ENCODE assay signal across 20 cellular contexts in genomic region chr9:127136880-127137639, GRCh38. TPM values are rescaled to one million over a fixed set of nuclear protein-coding genes. Genes with fewer than 3 reads are reported as not detected.
A peak's percentile ranks its signal among the peaks of the same experiment; 100 is the strongest.
DNase-seq lines count a peak whose midpoint lies in the region; ATAC-seq and TF ChIP-seq lines count a peak whose summit lies in the region.
"Had no signal": no experiment of that assay in that cellular context is flagged by ENCODE, and none has a peak within 500 bp of the region (broad histone marks: within the 10 kb centered on the region; RNA-seq: fewer than 3 reads in every experiment).

No MANE protein-coding gene starts in this region.

- H3K4me1 Mint-ChIP-seq in activated naive CD8-positive, alpha-beta T cell treated with anti-CD3 and anti-CD28 coated beads, Interleukin-2, amount 10 ng/mL, durations not matched to agents 7 days and 5 days, result no peaks in the 10 kb centered on the region
- no peaks in the 10 kb centered on the region for H3K4me1 Mint-ChIP-seq in activated naive CD8-positive, alpha-beta T cell treated with anti-CD3 and anti-CD28 coated beads for 36 hours
- H3K4me1 Mint-ChIP-seq in chondrocyte (ENCODE audit: low read depth), result peaks cover 50% of the 10 kb centered on the region
- H3K4me1 Mint-ChIP-seq in osteocyte (ENCODE audit: unreplicated experiment), result peaks cover 48% of the 10 kb centered on the region
- H3K4me1 Mint-ChIP-seq in type B pancreatic cell (ENCODE audit: unreplicated experiment), result peaks cover 27% of the 10 kb centered on the region
- no peaks in the 10 kb centered on the region for H3K4me1 Mint-ChIP-seq in stimulated activated memory B cell treated with anti-CD40 and anti-IgM and Interleukin-4, amounts not matched to agents 10 μg/mL and 1 μg/mL and 100 μg/mL, for 72 hours

- TF ChIP-seq CTCF in chondrocyte (IDR thresholded peaks at IDR 0.05) (no peak), osteocyte (IDR thresholded peaks at IDR 0.05) (no peak), type B pancreatic cell (conservative IDR thresholded peaks at IDR 0.05) (no peak)

- no peaks in the 10 kb centered on the region for H3K9me3 Mint-ChIP-seq in activated naive CD8-positive, alpha-beta T cell treated with anti-CD3 and anti-CD28 coated beads, Interleukin-2, amount 10 ng/mL, durations not matched to agents 7 days and 5 days
- H3K9me3 Mint-ChIP-seq in activated naive CD8-positive, alpha-beta T cell treated with anti-CD3 and anti-CD28 coated beads for 36 hours, result no peaks in the 10 kb centered on the region
- H3K9me3 Mint-ChIP-seq in chondrocyte (ENCODE audit: low read depth), result no peaks in the 10 kb centered on the region
- H3K9me3 Mint-ChIP-seq in osteocyte (ENCODE audit: unreplicated experiment), result no peaks in the 10 kb centered on the region
- no peaks in the 10 kb centered on the region for H3K9me3 Mint-ChIP-seq in type B pancreatic cell
- H3K9me3 Mint-ChIP-seq in stimulated activated memory B cell treated with anti-CD40 and anti-IgM and Interleukin-4, amounts not matched to agents 10 μg/mL and 1 μg/mL and 100 μg/mL, for 72 hours, result no peaks in the 10 kb centered on the region

- H3K4me3 Mint-ChIP-seq in activated naive CD8-positive, alpha-beta T cell treated with anti-CD3 and anti-CD28 coated beads, Interleukin-2, amount 10 ng/mL, durations not matched to agents 7 days and 5 days, result no peak overlapping the region
- H3K4me3 Mint-ChIP-seq in activated naive CD8-positive, alpha-beta T cell treated with anti-CD3 and anti-CD28 coated beads for 36 hours, result no peak overlapping the region
- H3K4me3 Mint-ChIP-seq in chondrocyte (ENCODE audit: unreplicated experiment), result no peak overlapping the region
- no peak overlapping the region for H3K4me3 Mint-ChIP-seq in osteocyte (ENCODE audit: unreplicated experiment)
- H3K4me3 Mint-ChIP-seq in type B pancreatic cell, result no peak overlapping the region
- H3K4me3 Mint-ChIP-seq in stimulated activated memory B cell treated with anti-CD40 and anti-IgM and Interleukin-4, amounts not matched to agents 10 μg/mL and 1 μg/mL and 100 μg/mL, for 72 hours, result no peak overlapping the region

- POLR2A ChIA-PET in activated naive CD8-positive, alpha-beta T cell treated with anti-CD3 and anti-CD28 coated beads, Interleukin-2, amount 10 ng/mL, durations not matched to agents 7 days and 5 days (lab: Charles Lee), result no interaction called here

- H3K27ac Mint-ChIP-seq in activated naive CD8-positive, alpha-beta T cell treated with anti-CD3 and anti-CD28 coated beads, Interleukin-2, amount 10 ng/mL, durations not matched to agents 7 days and 5 days, result no peak overlapping the region
- no peak overlapping the region for H3K27ac Mint-ChIP-seq in activated naive CD8-positive, alpha-beta T cell treated with anti-CD3 and anti-CD28 coated beads for 36 hours
- H3K27ac Mint-ChIP-seq in chondrocyte (ENCODE audit: unreplicated experiment), result no peak overlapping the region
- H3K27ac Mint-ChIP-seq in osteocyte (ENCODE audit: unreplicated experiment), result no peak overlapping the region
- no peak overlapping the region for H3K27ac Mint-ChIP-seq in type B pancreatic cell
- no peak overlapping the region for H3K27ac Mint-ChIP-seq in stimulated activated memory B cell treated with anti-CD40 and anti-IgM and Interleukin-4, amounts not matched to agents 10 μg/mL and 1 μg/mL and 100 μg/mL, for 72 hours

- H3K27me3 Mint-ChIP-seq in activated naive CD8-positive, alpha-beta T cell treated with anti-CD3 and anti-CD28 coated beads, Interleukin-2, amount 10 ng/mL, durations not matched to agents 7 days and 5 days, result peaks cover 5% of the 10 kb centered on the region
- no peaks in the 10 kb centered on the region for H3K27me3 Mint-ChIP-seq in activated naive CD8-positive, alpha-beta T cell treated with anti-CD3 and anti-CD28 coated beads for 36 hours
- H3K27me3 Mint-ChIP-seq in chondrocyte (ENCODE audit: low read depth) (no peaks in the 10 kb centered on the region), osteocyte (ENCODE audit: unreplicated experiment) (no peaks in the 10 kb centered on the region), type B pancreatic cell (no peaks in the 10 kb centered on the region)
- H3K27me3 Mint-ChIP-seq in stimulated activated memory B cell treated with anti-CD40 and anti-IgM and Interleukin-4, amounts not matched to agents 10 μg/mL and 1 μg/mL and 100 μg/mL, for 72 hours, result no peaks in the 10 kb centered on the region

- peak; percentile 26 for ATAC-seq in activated naive CD8-positive, alpha-beta T cell treated with anti-CD3 and anti-CD28 coated beads, Interleukin-2, amount 10 ng/mL, durations not matched to agents 7 days and 5 days (ENCODE audit: low read depth)
- no peak for ATAC-seq in stimulated activated memory B cell treated with anti-CD40 and anti-IgM and Interleukin-4, amounts not matched to agents 10 μg/mL and 1 μg/mL and 100 μg/mL, for 72 hours
- no peak for ATAC-seq in GM21526 (IDR thresholded peaks at IDR 0.05; ENCODE audit: low FRiP score, unreplicated experiment)
- ATAC-seq: A549 had no signal

- no peak for DNase-seq in activated naive CD8-positive, alpha-beta T cell treated with anti-CD3 and anti-CD28 coated beads, Interleukin-2, amount 10 ng/mL, durations not matched to agents 7 days and 5 days
- DNase-seq in activated naive CD8-positive, alpha-beta T cell treated with anti-CD3 and anti-CD28 coated beads for 36 hours, result no peak
- DNase-seq in chondrocyte (ENCODE audit: low spot score) (peak; percentile 35), osteocyte (ENCODE audit: extremely low spot score, unreplicated experiment) (peak; percentile 60), type B pancreatic cell (ENCODE audit: extremely low spot score, unreplicated experiment) (peak; percentile 54), cerebellum (ENCODE audit: low spot score) (no peak)
- DNase-seq: C1 segment of cervical spinal cord, DMS79 treated with DMSO at 0.1 percent for 48 hours, GOT3, KBM-7, MV-4-11, NCI-H1417, NCI-H2029, NCI-H2171, NCI-H446 treated with DMSO at 0.1 percent for 48 hours, NCI-H748 treated with DMSO at 0.1 percent for 48 hours, RPMI8226 had no signal

- no peaks in the 10 kb centered on the region for H3K36me3 Mint-ChIP-seq in activated naive CD8-positive, alpha-beta T cell treated with anti-CD3 and anti-CD28 coated beads, Interleukin-2, amount 10 ng/mL, durations not matched to agents 7 days and 5 days
- H3K36me3 Mint-ChIP-seq in activated naive CD8-positive, alpha-beta T cell treated with anti-CD3 and anti-CD28 coated beads for 36 hours, result no peaks in the 10 kb centered on the region
- H3K36me3 Mint-ChIP-seq in chondrocyte (ENCODE audit: low read depth) (no peaks in the 10 kb centered on the region), osteocyte (ENCODE audit: unreplicated experiment) (no peaks in the 10 kb centered on the region), type B pancreatic cell (no peaks in the 10 kb centered on the region)
- H3K36me3 Mint-ChIP-seq in stimulated activated memory B cell treated with anti-CD40 and anti-IgM and Interleukin-4, amounts not matched to agents 10 μg/mL and 1 μg/mL and 100 μg/mL, for 72 hours, result peaks cover 7% of the 10 kb centered on the region

RNA-seq across cellular contexts. Expression of gene ANGPTL2, which starts 14.6 kb away (rescaled TPM):
- total RNA-seq in activated naive CD8-positive, alpha-beta T cell treated with anti-CD3 and anti-CD28 coated beads, Interleukin-2, amount 10 ng/mL, durations not matched to agents 7 days and 5 days, result not detected
- total RNA-seq in activated naive CD8-positive, alpha-beta T cell treated with anti-CD3 and anti-CD28 coated beads for 36 hours, result not detected
- total RNA-seq in chondrocyte (26.7 to 39.7 TPM (median 39.0 TPM) in 3 replicates), osteocyte (34.8 and 40.0 TPM in 2 replicates), type B pancreatic cell (ENCODE audit: low replicate concordance) (5.4 and 20.6 TPM in 2 replicates), cerebellum (8.5 TPM)

Comparison
In these comparisons a context has a peak if more than half of its experiments do, and no peak if none do; other contexts are left out.
1. DNase-seq: peak in chondrocyte (single experiment), osteocyte (single experiment) and type B pancreatic cell (single experiment); none in activated naive CD8-positive, alpha-beta T cell treated with anti-CD3 and anti-CD28 coated beads, Interleukin-2, amount 10 ng/mL, durations not matched to agents 7 days and 5 days (single experiment), activated naive CD8-positive, alpha-beta T cell treated with anti-CD3 and anti-CD28 coated beads for 36 hours (single experiment) and cerebellum (single experiment).